In the genomic region with DNA sequence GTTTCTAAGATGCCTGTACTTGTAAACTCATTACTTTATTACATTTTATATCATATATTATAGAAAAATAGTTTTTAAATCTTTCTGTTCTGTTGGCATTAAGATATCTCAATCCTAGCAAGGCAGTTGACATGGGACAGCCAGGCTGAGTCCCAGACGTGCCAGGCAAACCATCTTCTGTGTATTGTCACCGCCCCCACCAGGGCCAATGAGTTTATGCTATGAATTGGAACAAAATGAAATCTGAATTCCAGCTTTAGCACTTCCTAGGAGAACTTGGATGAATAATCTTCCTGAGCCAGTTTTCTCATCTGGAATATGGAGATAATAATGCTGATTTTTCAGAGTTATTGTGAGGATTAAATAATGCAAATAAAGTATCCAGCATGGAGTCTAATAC, we compare ENCODE assay signal across 11 cellular contexts.
DNase-seq lines count a peak whose midpoint lies in the region; ATAC-seq and TF ChIP-seq lines count a peak whose summit lies in the region.
"Had no signal": no experiment of that assay in that cellular context is flagged by ENCODE, and none has a peak within 500 bp of the region (broad histone marks: within the 10 kb centered on the region; RNA-seq: fewer than 3 reads in every experiment).

No MANE protein-coding gene starts in this region.

- ATAC-seq in Right ventricle myocardium superior (ENCODE audit: poor library complexity) (peak; percentile 46), GM21447 (IDR thresholded peaks at IDR 0.05; ENCODE audit: unreplicated experiment) (no peak)

- TF ChIP-seq CTCF in fibroblast of the aortic adventitia (IDR thresholded peaks at IDR 0.05; ENCODE audit: insufficient read depth, low read length) = no peak
- no peak for TF ChIP-seq CTCF in testis (IDR thresholded peaks at IDR 0.05)

- no peaks in the 10 kb centered on the region for H3K9me3 ChIP-seq in testis
- H3K9me3 ChIP-seq: sigmoid colon, uterus had no signal

- H3K27ac ChIP-seq in testis = no peak overlapping the region
- H3K27ac ChIP-seq: sigmoid colon, uterus had no signal

- intact Hi-C loops in Right ventricle myocardium superior (cut with DNase I) (loop anchor here (10.0 kb wide), 1 partner anchor 178 kb away; no protein-coding TSS in a partner anchor), cardiac septum (cut with DNase I) (loop anchor here (5.0 kb wide), 1 partner anchor 180 kb away; no protein-coding TSS in a partner anchor), testis (cut with DNase I; ENCODE audit: low total_unique reads) (no loop called here)

- WGBS in testis, 2 donors = 49 to 72% methylated on average over 2 of the region's 2 CpGs

- H3K36me3 ChIP-seq in testis (ENCODE audit: low read depth, missing control alignments) = no peaks in the 10 kb centered on the region
- H3K36me3 ChIP-seq: sigmoid colon, uterus had no signal

- no peak for TF ChIP-seq POLR2A in testis (IDR thresholded peaks at IDR 0.05)

- no peaks in the 10 kb centered on the region for H3K4me1 ChIP-seq in testis
- H3K4me1 ChIP-seq: sigmoid colon, uterus had no signal

- DNase-seq in Right ventricle myocardium superior (no peak), cardiac septum (ENCODE audit: low spot score) (no peak), NCI-H69 (lab: John Stamatoyannopoulos, UW) (peak; percentile 42), fibroblast of the aortic adventitia (ENCODE audit: low read depth) (peak; percentile 6), testis (peak; percentile 64), NCI-H2227 (lab: John Stamatoyannopoulos, UW; ENCODE audit: unreplicated experiment) (no peak), AG08395 (ENCODE audit: low spot score) (no peak)
- DNase-seq: activated CD8-positive, alpha-beta memory T cell treated with anti-CD3 and anti-CD28 coated beads, Interleukin-2, amount 50 U/mL, for 48 hours; sigmoid colon; uterus had no signal

- H3K27me3 ChIP-seq in testis = no peaks in the 10 kb centered on the region
- H3K27me3 ChIP-seq: sigmoid colon had no signal

- no peak overlapping the region for H3K4me3 ChIP-seq in fibroblast of the aortic adventitia (ENCODE audit: low read depth, low read length)
- no peak overlapping the region for H3K4me3 ChIP-seq in testis
- H3K4me3 ChIP-seq: sigmoid colon, uterus had no signal

Comparison
In these comparisons a context has a peak if more than half of its experiments do, and no peak if none do; other contexts are left out.
1. DNase-seq: peak in NCI-H69 (single experiment), fibroblast of the aortic adventitia (single experiment) and testis (single experiment); none in Right ventricle myocardium superior (single experiment), cardiac septum (single experiment), NCI-H2227 (single experiment) and AG08395 (single experiment).